Comparison of ENCODE assay signal across 18 cellular contexts in the genomic region with DNA sequence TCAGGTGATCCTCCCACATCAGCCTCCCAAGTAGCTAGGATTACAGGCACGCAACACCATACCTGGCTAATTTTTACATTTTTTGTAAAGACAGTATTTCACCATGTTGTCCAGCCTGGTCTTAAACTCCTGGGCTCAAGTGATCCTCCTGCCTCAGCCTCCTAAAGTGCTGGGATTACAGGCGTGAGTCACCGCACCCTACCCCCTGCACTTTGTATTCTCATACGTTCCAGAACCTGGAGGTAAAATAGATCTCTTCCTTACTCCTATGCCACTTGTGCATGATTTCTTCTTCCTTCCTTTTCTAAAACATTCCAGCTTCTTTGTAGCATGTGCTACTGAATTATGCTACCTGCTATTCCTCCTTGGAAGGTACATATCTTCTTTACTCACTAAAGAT. TPM values are rescaled to one million over a fixed set of nuclear protein-coding genes. Genes with fewer than 3 reads are reported as not detected.
DNase-seq lines count a peak whose midpoint lies in the region; ATAC-seq and TF ChIP-seq lines count a peak whose summit lies in the region.
"Not testable (repeated sequence)": the region's sequence is repeated elsewhere in the genome, so short reads cannot be mapped to it uniquely, and the experiment has no call there.
"Had no signal": no experiment of that assay in that cellular context is flagged by ENCODE, and none has a peak within 500 bp of the region (broad histone marks: within the 10 kb centered on the region; RNA-seq: fewer than 3 reads in every experiment).

No MANE protein-coding gene starts in this region.

- intact Hi-C loops in colonic mucosa (cut with DNase I); left colon (cut with DNase I, micrococcal nuclease); mucosa of descending colon (cut with DNase I, micrococcal nuclease); transverse colon (cut with DNase I; ENCODE audit: low total_unique reads): not testable (repeated sequence)

- in situ Hi-C loops in transverse colon (cut with MboI; ENCODE audit: low pct_ligation_motif_present in 1 of 4, low pct_unique_long_range_greater_than_20kb in 1 of 4, low sequenced_read_pairs in 3 of 4), result not testable (repeated sequence)

- H3K4me1 ChIP-seq in colonic mucosa; mucosa of descending colon (ENCODE audit: low read depth): not testable (repeated sequence)
- peaks cover 0 to 14% (median 4%) of the 10 kb centered on the region in 4 donors for H3K4me1 ChIP-seq in transverse colon

- peaks cover 23% of the 10 kb centered on the region for H3K36me3 Mint-ChIP-seq in T-helper 1 cell treated with Interleukin-12 subunit alpha and Interleukin-12 subunit beta and Interleukin-4 antibody, amounts not matched to agents 30 μg/mL and 1 μg/mL, for 36 hours (ENCODE audit: low read depth)
- H3K36me3 Mint-ChIP-seq in T-helper 17 cell (ENCODE audit: low read depth) (peaks cover 16% of the 10 kb centered on the region), memory B cell (peaks cover 38% of the 10 kb centered on the region)
- H3K36me3 Mint-ChIP-seq in stimulated activated effector memory CD8-positive, alpha-beta T cell treated with anti-CD3 and anti-CD28 coated beads, Interleukin-12 subunit alpha, Interleukin-12 subunit beta, amount 100 ng/mL, for 72 hours, result peaks cover 91% of the 10 kb centered on the region

- ATAC-seq in T-helper 17 cell; memory B cell (ENCODE audit: low read depth); stimulated activated effector memory CD8-positive, alpha-beta T cell treated with anti-CD3 and anti-CD28 coated beads, Interleukin-12 subunit alpha, Interleukin-12 subunit beta, amount 100 ng/mL, for 72 hours: not testable (repeated sequence)
- ATAC-seq in left colon (peak; percentile 70), mucosa of descending colon (peak; percentile 67)

- not testable (repeated sequence) for TF ChIP-seq CTCF in colonic mucosa (IDR thresholded peaks at IDR 0.05); mucosa of descending colon (IDR thresholded peaks at IDR 0.05); transverse colon (IDR thresholded peaks at IDR 0.05)

- 70 to 91% methylated on average over 3 to 4 of the region's 4 CpGs for WGBS in transverse colon (ENCODE audit: low coverage in 1 of 2), 2 donors

- TF ChIP-seq EP300 in transverse colon (IDR thresholded peaks at IDR 0.05; ENCODE audit: low read depth), result not testable (repeated sequence)

- not testable (repeated sequence) for H3K9me3 ChIP-seq in T-helper 17 cell (ENCODE audit: control insufficient read depth, low read length, poor library complexity, severe bottlenecking); colonic mucosa; mucosa of descending colon; transverse colon

- H3K27me3 Mint-ChIP-seq in T-helper 1 cell treated with Interleukin-12 subunit alpha and Interleukin-12 subunit beta and Interleukin-4 antibody, amounts not matched to agents 30 μg/mL and 1 μg/mL, for 36 hours (ENCODE audit: low read depth); T-helper 17 cell; memory B cell: not testable (repeated sequence)

- not testable (repeated sequence) for H3K36me3 ChIP-seq in colonic mucosa; mucosa of descending colon (ENCODE audit: low read depth)
- H3K36me3 ChIP-seq in transverse colon, result peaks cover 0 to 29% (median 2%) of the 10 kb centered on the region in 4 donors

- H3K27me3 ChIP-seq in colonic mucosa, transverse colon: not testable (repeated sequence)

- not testable (repeated sequence) for DNase-seq in T-helper 17 cell; colonic mucosa; left colon; memory B cell (ENCODE audit: low spot score in 2 of 2); mucosa of descending colon; stimulated activated effector memory CD8-positive, alpha-beta T cell treated with anti-CD3 and anti-CD28 coated beads, Interleukin-12 subunit alpha, Interleukin-12 subunit beta, amount 100 ng/mL, for 72 hours (ENCODE audit: low spot score in 2 of 2)
- DNase-seq in transverse colon, result peak; percentile 23

- peak overlapping the region; percentile 37 for H3K27ac Mint-ChIP-seq in T-helper 1 cell treated with Interleukin-12 subunit alpha and Interleukin-12 subunit beta and Interleukin-4 antibody, amounts not matched to agents 30 μg/mL and 1 μg/mL, for 36 hours
- H3K27ac Mint-ChIP-seq in T-helper 17 cell (peak overlapping the region; percentile 68), memory B cell (peak overlapping the region; percentile 8)
- H3K27ac Mint-ChIP-seq in stimulated activated effector memory CD8-positive, alpha-beta T cell treated with anti-CD3 and anti-CD28 coated beads, Interleukin-12 subunit alpha, Interleukin-12 subunit beta, amount 100 ng/mL, for 72 hours, result peak overlapping the region; percentile 3

- H3K9me3 Mint-ChIP-seq in T-helper 1 cell treated with Interleukin-12 subunit alpha and Interleukin-12 subunit beta and Interleukin-4 antibody, amounts not matched to agents 30 μg/mL and 1 μg/mL, for 36 hours; memory B cell; stimulated activated effector memory CD8-positive, alpha-beta T cell treated with anti-CD3 and anti-CD28 coated beads, Interleukin-12 subunit alpha, Interleukin-12 subunit beta, amount 100 ng/mL, for 72 hours: not testable (repeated sequence)

- not testable (repeated sequence) for H3K4me3 ChIP-seq in colonic mucosa, mucosa of descending colon, transverse colon

- H3K27ac ChIP-seq in colonic mucosa, result peak overlapping the region; percentile 12
- peak overlapping the region in 2 of 4 donors; percentile 17 to 22 for H3K27ac ChIP-seq in transverse colon

- not testable (repeated sequence) for H3K4me1 Mint-ChIP-seq in T-helper 1 cell treated with Interleukin-12 subunit alpha and Interleukin-12 subunit beta and Interleukin-4 antibody, amounts not matched to agents 30 μg/mL and 1 μg/mL, for 36 hours (ENCODE audit: low read depth); T-helper 17 cell; memory B cell; stimulated activated effector memory CD8-positive, alpha-beta T cell treated with anti-CD3 and anti-CD28 coated beads, Interleukin-12 subunit alpha, Interleukin-12 subunit beta, amount 100 ng/mL, for 72 hours

- H3K9ac ChIP-seq in colonic mucosa (ENCODE audit: low read depth in 2 of 2, low read length in 2 of 2), result not testable (repeated sequence)

- not testable (repeated sequence) for H3K4me3 Mint-ChIP-seq in T-helper 1 cell treated with Interleukin-12 subunit alpha and Interleukin-12 subunit beta and Interleukin-4 antibody, amounts not matched to agents 30 μg/mL and 1 μg/mL, for 36 hours; T-helper 17 cell; memory B cell; stimulated activated effector memory CD8-positive, alpha-beta T cell treated with anti-CD3 and anti-CD28 coated beads, Interleukin-12 subunit alpha, Interleukin-12 subunit beta, amount 100 ng/mL, for 72 hours

- not testable (repeated sequence) for TF ChIP-seq POLR2A in transverse colon (IDR thresholded peaks at IDR 0.05)

RNA-seq across cellular contexts. Expression of a gene that starts 44.4 kb away (rescaled TPM):
- total RNA-seq in T-helper 17 cell (not detected), colonic mucosa (100 to 1,000 TPM; 111 to 397 TPM), left colon (100 to 1,000 TPM; 394 to 509 TPM), mucosa of descending colon (100 to 1,000 TPM; 177 to 725 (median 673) TPM), transverse colon (100 to 1,000 TPM in 3 of 4 donors, 10 to 100 TPM in 1; 15.7 to 359 (median 246) TPM)
- total RNA-seq: A172; A673; B cell; Caco-2; CD4-positive, alpha-beta memory T cell; CD4-positive, alpha-beta T cell; CD4-positive, CD25-positive, alpha-beta regulatory T cell; CD8-positive, alpha-beta memory T cell; CD8-positive, alpha-beta T cell; Daoy had no signal

Comparison
In these comparisons a context has a peak if more than half of its experiments do, and no peak if none do; other contexts are left out.
1. H3K27ac Mint-ChIP-seq: peak in every context shown above with its lines; median percentile 68 in T-helper 17 cell; 37 in T-helper 1 cell treated with Interleukin-12 subunit alpha and Interleukin-12 subunit beta and Interleukin-4 antibody, amounts not matched to agents 30 μg/mL and 1 μg/mL, for 36 hours; 8 in memory B cell; 3 in stimulated activated effector memory CD8-positive, alpha-beta T cell treated with anti-CD3 and anti-CD28 coated beads, Interleukin-12 subunit alpha, Interleukin-12 subunit beta, amount 100 ng/mL, for 72 hours.
2. RNA of a gene that starts 44.4 kb away (total RNA-seq): 177 to 725 TPM in mucosa of descending colon, 394 to 509 TPM in left colon, 111 to 397 TPM in colonic mucosa and 15.7 to 359 TPM in transverse colon; not detected in T-helper 17 cell; every median in the first group is over 10 times any median in the second.